In the genomic region with DNA sequence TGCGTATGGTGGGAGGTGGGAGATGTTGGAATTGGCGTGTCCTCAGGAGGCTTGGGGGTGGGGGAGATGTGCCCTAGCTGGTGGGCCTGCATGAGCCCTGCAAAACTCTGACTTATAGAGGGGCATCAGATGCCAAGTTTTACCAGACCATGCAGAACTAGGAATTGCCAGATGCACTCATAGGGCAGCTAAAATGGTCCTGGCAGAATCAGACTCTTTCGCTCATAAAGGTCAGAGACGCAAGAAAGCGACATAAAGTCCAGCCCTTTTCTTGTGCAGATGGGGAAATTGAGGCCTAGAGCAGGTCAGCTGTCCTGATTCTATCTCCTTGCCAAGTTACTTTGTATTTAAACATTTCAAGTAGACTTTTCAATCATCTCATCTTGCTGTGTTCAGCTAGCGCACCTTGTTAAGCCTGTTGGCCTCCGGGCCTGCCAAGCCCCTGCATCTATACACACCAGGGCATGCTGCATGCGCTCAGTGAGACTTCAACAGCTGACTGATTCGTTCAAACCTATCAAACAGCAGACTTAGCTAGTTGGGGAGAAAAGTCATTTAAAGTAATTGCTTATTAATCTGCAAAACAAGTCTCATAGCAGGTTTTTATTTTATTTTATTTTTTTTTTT, we compare ENCODE assay signal across 13 cellular contexts. TPM values are rescaled to one million over a fixed set of nuclear protein-coding genes. Genes with fewer than 3 reads are reported as not detected.
DNase-seq lines count a peak whose midpoint lies in the region; ATAC-seq and TF ChIP-seq lines count a peak whose summit lies in the region.
"Had no signal": no experiment of that assay in that cellular context is flagged by ENCODE, and none has a peak within 500 bp of the region (broad histone marks: within the 10 kb centered on the region; RNA-seq: fewer than 3 reads in every experiment).

No MANE protein-coding gene starts in this region.

- H3K79me2 ChIP-seq in ACC112 (ENCODE audit: control insufficient read depth, insufficient read depth, low read length, unreplicated experiment) (no peaks in the 10 kb centered on the region), Loucy (ENCODE audit: insufficient read depth, low read length) (no peaks in the 10 kb centered on the region)

- no peak overlapping the region; the same call in 1 of the 2 replicates for H3K4me3 ChIP-seq in ACC112 (ENCODE audit: low read depth, low read length)
- no peak overlapping the region for H3K4me3 ChIP-seq in Loucy (ENCODE audit: low read length, poor library complexity, severe bottlenecking)
- H3K4me3 ChIP-seq in neuron (ENCODE audit: low read length): no peak overlapping the region
- H3K4me3 ChIP-seq in naive thymus-derived CD4-positive, alpha-beta T cell (ENCODE audit: low read length): no peak overlapping the region

- DNase-seq in activated naive CD4-positive, alpha-beta T cell (lab: John Stamatoyannopoulos, UW): no peak
- no peak for DNase-seq in naive thymus-derived CD4-positive, alpha-beta T cell
- DNase-seq in head of caudate nucleus (no peak), epidermal melanocyte (ENCODE audit: insufficient read length, low spot score) (no peak)
- DNase-seq: activated CD4-positive, alpha-beta T cell treated with anti-CD3 and anti-CD28 coated beads for 36 hours; activated T-cell treated with anti-CD3 and anti-CD28 coated beads, Interleukin-2, amount 50 U/mL, for 4 hours; BE2C; occipital lobe; stimulated activated CD4-positive, alpha-beta T cell treated with anti-CD3 and anti-CD28 coated beads, Interleukin-1b, Interleukin-23, amount 100 ng/mL, for 48 hours had no signal

- H3K9ac ChIP-seq in Loucy (ENCODE audit: low read depth, low read length, poor library complexity, severe bottlenecking): no peak overlapping the region

- no peaks in the 10 kb centered on the region for H3K27me3 ChIP-seq in ACC112 (ENCODE audit: insufficient read depth, low read length)
- no peaks in the 10 kb centered on the region for H3K27me3 ChIP-seq in Loucy (ENCODE audit: insufficient read depth, low read length, poor library complexity, severe bottlenecking)
- H3K27me3 ChIP-seq in neuron (ENCODE audit: insufficient read depth, low read length): no peaks in the 10 kb centered on the region
- H3K27me3 ChIP-seq in naive thymus-derived CD4-positive, alpha-beta T cell (ENCODE audit: control insufficient read depth in 2 of 2, insufficient read depth in 2 of 2, low read length in 2 of 2): peaks cover 0 to under 1% of the 10 kb centered on the region in 2 donors
- H3K27me3 ChIP-seq: BE2C had no signal

- peaks cover 36% of the 10 kb centered on the region for H3K4me1 Mint-ChIP-seq in dendritic cell treated with granulocyte-macrophage colony-stimulating factor and Interleukin-4, amounts not matched to agents 40 ng/mL and 50 ng/mL, for 4 days (ENCODE audit: low read depth)
- H3K4me1 Mint-ChIP-seq in naive thymus-derived CD4-positive, alpha-beta T cell: peaks cover 0 to 5% (median 0%) of the 10 kb centered on the region in 7 donors

- peak overlapping the region; percentile 43 for H2AFZ ChIP-seq in ACC112 (ENCODE audit: low read length, unreplicated experiment)
- peak overlapping the region; percentile 61 for H2AFZ ChIP-seq in Loucy (ENCODE audit: low read length)
- peak overlapping the region; percentile 89 for H2AFZ ChIP-seq in neuron (ENCODE audit: low read depth, low read length)

- intact Hi-C loops in dendritic cell treated with granulocyte-macrophage colony-stimulating factor and Interleukin-4, amounts not matched to agents 40 ng/mL and 50 ng/mL, for 4 days (cut with micrococcal nuclease): loop anchor here (1.0 to 5.0 kb wide), 3 partner anchors 46 to 304 kb away; no protein-coding TSS in a partner anchor
- intact Hi-C loops in naive thymus-derived CD4-positive, alpha-beta T cell (cut with micrococcal nuclease): loop anchor here (1.0 to 5.0 kb wide), 9 partner anchors 64 to 899 kb away; no protein-coding TSS in a partner anchor
- intact Hi-C loops in head of caudate nucleus (cut with DNase I): loop anchor here (5.0 kb wide), 2 partner anchors 206 to 306 kb away; no protein-coding TSS in a partner anchor

- peak overlapping the region; percentile 77 for H3K27ac Mint-ChIP-seq in dendritic cell treated with granulocyte-macrophage colony-stimulating factor and Interleukin-4, amounts not matched to agents 40 ng/mL and 50 ng/mL, for 4 days
- no peak overlapping the region for H3K27ac Mint-ChIP-seq in naive thymus-derived CD4-positive, alpha-beta T cell
- H3K27ac Mint-ChIP-seq: activated CD4-positive, alpha-beta T cell treated with anti-CD3 and anti-CD28 coated beads for 36 hours had no signal

- POLR2A ChIA-PET in naive thymus-derived CD4-positive, alpha-beta T cell (lab: Charles Lee): no interaction called here

- H3K4me2 ChIP-seq in Loucy (ENCODE audit: low read depth, low read length, poor library complexity, severe bottlenecking): no peak overlapping the region

- H3K27ac ChIP-seq in ACC112 (ENCODE audit: low read depth, low read length): no peak overlapping the region
- no peak overlapping the region for H3K27ac ChIP-seq in naive thymus-derived CD4-positive, alpha-beta T cell (ENCODE audit: low read depth, low read length)

- no peaks in the 10 kb centered on the region for H3K9me3 Mint-ChIP-seq in dendritic cell treated with granulocyte-macrophage colony-stimulating factor and Interleukin-4, amounts not matched to agents 40 ng/mL and 50 ng/mL, for 4 days
- H3K9me3 Mint-ChIP-seq in naive thymus-derived CD4-positive, alpha-beta T cell: no peaks in the 10 kb centered on the region
- H3K9me3 Mint-ChIP-seq: activated T-cell treated with anti-CD3 and anti-CD28 coated beads, Interleukin-2, amount 50 U/mL, for 4 hours had no signal

- CTCF ChIA-PET in naive thymus-derived CD4-positive, alpha-beta T cell (lab: Charles Lee): interaction anchor here (0.7 to 3.7 kb wide), 8 partner anchors 60 to 900 kb away, joined by 3 to 37 read pairs (median 4); no protein-coding TSS in a partner anchor

- H3K27me3 Mint-ChIP-seq in dendritic cell treated with granulocyte-macrophage colony-stimulating factor and Interleukin-4, amounts not matched to agents 40 ng/mL and 50 ng/mL, for 4 days: no peaks in the 10 kb centered on the region
- peaks cover 0 to 34% (median 20%) of the 10 kb centered on the region in 5 donors for H3K27me3 Mint-ChIP-seq in naive thymus-derived CD4-positive, alpha-beta T cell

- H3K9me3 ChIP-seq in Loucy (ENCODE audit: insufficient read depth, low read depth, low read length): no peaks in the 10 kb centered on the region
- H3K9me3 ChIP-seq in neuron (ENCODE audit: low read length): no peaks in the 10 kb centered on the region
- H3K9me3 ChIP-seq in naive thymus-derived CD4-positive, alpha-beta T cell (ENCODE audit: control insufficient read depth in 2 of 3, low read length in 3 of 3): no peaks in the 10 kb centered on the region
- H3K9me3 ChIP-seq: BE2C had no signal

- no peak overlapping the region for H3K4me3 Mint-ChIP-seq in dendritic cell treated with granulocyte-macrophage colony-stimulating factor and Interleukin-4, amounts not matched to agents 40 ng/mL and 50 ng/mL, for 4 days
- no peak overlapping the region for H3K4me3 Mint-ChIP-seq in naive thymus-derived CD4-positive, alpha-beta T cell
- H3K4me3 Mint-ChIP-seq: activated CD4-positive, alpha-beta T cell treated with anti-CD3 and anti-CD28 coated beads for 36 hours; activated T-cell treated with anti-CD3 and anti-CD28 coated beads, Interleukin-2, amount 50 U/mL, for 4 hours had no signal

- no peaks in the 10 kb centered on the region for H3K36me3 Mint-ChIP-seq in dendritic cell treated with granulocyte-macrophage colony-stimulating factor and Interleukin-4, amounts not matched to agents 40 ng/mL and 50 ng/mL, for 4 days (ENCODE audit: low read depth)
- H3K36me3 Mint-ChIP-seq in naive thymus-derived CD4-positive, alpha-beta T cell: no peaks in the 10 kb centered on the region

- H3F3A ChIP-seq in Loucy (ENCODE audit: low read depth): no peaks in the 10 kb centered on the region

- no peak for TF ChIP-seq CTCF in Loucy (conservative IDR thresholded peaks at IDR 0.05; ENCODE audit: low read length)

- H3K9me2 ChIP-seq in Loucy (replicated peaks; ENCODE audit: low read depth, low read length): no peaks in the 10 kb centered on the region

- ATAC-seq in naive thymus-derived CD4-positive, alpha-beta T cell: no peak
- ATAC-seq: activated CD4-positive, alpha-beta T cell treated with anti-CD3 and anti-CD28 coated beads for 36 hours; activated T-cell treated with anti-CD3 and anti-CD28 coated beads, Interleukin-2, amount 50 U/mL, for 4 hours had no signal

- H3K36me3 ChIP-seq in ACC112 (ENCODE audit: insufficient read depth, low read length) (no peaks in the 10 kb centered on the region), Loucy (ENCODE audit: insufficient read depth, low read length) (no peaks in the 10 kb centered on the region), neuron (ENCODE audit: insufficient read depth, low read length) (no peaks in the 10 kb centered on the region)
- H3K36me3 ChIP-seq in naive thymus-derived CD4-positive, alpha-beta T cell (ENCODE audit: control insufficient read depth in 2 of 3, insufficient read depth in 3 of 3, low read length in 3 of 3): no peaks in the 10 kb centered on the region
- H3K36me3 ChIP-seq: BE2C had no signal

- H3K4me1 ChIP-seq in ACC112 (ENCODE audit: control insufficient read depth, insufficient read depth, low read length, unreplicated experiment) (peaks cover 6% of the 10 kb centered on the region), Loucy (ENCODE audit: insufficient read depth, low read length, poor library complexity, severe bottlenecking) (no peaks in the 10 kb centered on the region), neuron (ENCODE audit: insufficient read depth, low read length) (peaks cover 5% of the 10 kb centered on the region)
- peaks cover 0 to 4% of the 10 kb centered on the region in 2 donors for H3K4me1 ChIP-seq in naive thymus-derived CD4-positive, alpha-beta T cell (ENCODE audit: control insufficient read depth in 2 of 2, insufficient read depth in 2 of 2, low read length in 2 of 2)
- H3K4me1 ChIP-seq: BE2C had no signal

- no peaks in the 10 kb centered on the region for H4K20me1 ChIP-seq in Loucy (ENCODE audit: insufficient read depth, low read length, poor library complexity, severe bottlenecking)

RNA-seq across cellular contexts. Expression of a gene that starts 34.1 kb away (rescaled TPM):
- total RNA-seq in naive thymus-derived CD4-positive, alpha-beta T cell: under 1 TPM in 1 of 5 experiments, not detected in 4; 0.20 TPM
- not detected for polyA plus RNA-seq in naive thymus-derived CD4-positive, alpha-beta T cell
